ENCODE assay signal across 38 cellular contexts in genomic region chr9:71191708-71192107, GRCh38.
"Had no signal": no experiment of that assay in that cellular context is flagged by ENCODE, and none has a peak within 500 bp of the region (broad histone marks: within the 10 kb centered on the region; RNA-seq: fewer than 3 reads in every experiment).

No MANE protein-coding gene starts in this region.

- H3K36me3 ChIP-seq: adrenal gland, ascending aorta, brain microvascular endothelial cell, breast epithelium, cardiac muscle cell had no signal

- H3K27me3 ChIP-seq: adrenal gland, ascending aorta, body of pancreas, brain microvascular endothelial cell, breast epithelium, cardiac muscle cell had no signal

- H3K27me3 Mint-ChIP-seq: activated naive CD4-positive, alpha-beta T cell treated with anti-CD3 and anti-CD28 coated beads, Interleukin-2, amount 10 ng/mL, durations not matched to agents 7 days and 5 days; activated naive CD4-positive, alpha-beta T cell treated with anti-CD3 and anti-CD28 coated beads, Interleukin-2, amount 50 U/mL, for 24 hours; activated naive CD8-positive, alpha-beta T cell; activated naive CD8-positive, alpha-beta T cell treated with anti-CD3 and anti-CD28 coated beads for 36 hours; activated T-cell treated with anti-CD3 and anti-CD28 coated beads, Interleukin-2, amount 50 U/mL, for 24 hours; central memory CD8-positive, alpha-beta T cell had no signal

- ATAC-seq: activated naive CD4-positive, alpha-beta T cell treated with anti-CD3 and anti-CD28 coated beads, Interleukin-2, amount 50 U/mL, for 72 hours; activated naive CD8-positive, alpha-beta T cell treated with anti-CD3 and anti-CD28 coated beads, Interleukin-2, amount 50 U/mL, for 24 hours; activated T-cell treated with anti-CD3 and anti-CD28 coated beads, Interleukin-2, amount 50 U/mL, for 4 hours; activated T-cell treated with anti-CD3 and anti-CD28 coated beads, Interleukin-2, amount 50 U/mL, for 72 hours; activated T-helper 17 cell treated with anti-CD3 and anti-CD28 coated beads, Interleukin-2, amount 50 U/mL, for 72 hours; body of pancreas had no signal

- H3K9me3 Mint-ChIP-seq: activated naive CD8-positive, alpha-beta T cell treated with anti-CD3 and anti-CD28 coated beads, Interleukin-2, amount 50 U/mL, for 24 hours had no signal

- H3K27ac ChIP-seq: adrenal gland, ascending aorta, body of pancreas, brain microvascular endothelial cell, breast epithelium, cardiac muscle cell had no signal

- DNase-seq: activated effector memory CD4-positive, alpha-beta T cell treated with anti-CD3 and anti-CD28 coated beads, Interleukin-2, amount 50 U/mL, for 16 hours; activated effector memory CD4-positive, alpha-beta T cell treated with Interleukin-2 at 50 U/mL for 16 hours; activated gamma-delta T cell; activated gamma-delta T cell treated with Interleukin-2 at 50 U/mL for 16 hours; activated naive CD4-positive, alpha-beta T cell; activated naive CD4-positive, alpha-beta T cell treated with anti-CD3 and anti-CD28 coated beads for 36 hours; activated naive CD4-positive, alpha-beta T cell treated with anti-CD3 and anti-CD28 coated beads, Interleukin-2, amount 10 ng/mL, durations not matched to agents 7 days and 5 days; activated naive CD4-positive, alpha-beta T cell treated with anti-CD3 and anti-CD28 coated beads, Interleukin-2, amount 50 U/mL, for 16 hours; activated naive CD4-positive, alpha-beta T cell treated with Interleukin-2 at 50 U/mL for 16 hours; activated naive CD8-positive, alpha-beta T cell treated with anti-CD3 and anti-CD28 coated beads for 36 hours; activated naive CD8-positive, alpha-beta T cell treated with anti-CD3 and anti-CD28 coated beads, Interleukin-2, amount 10 ng/mL, durations not matched to agents 7 days and 5 days; activated naive CD8-positive, alpha-beta T cell treated with anti-CD3 and anti-CD28 coated beads, Interleukin-2, amount 50 U/mL, for 24 hours; activated T-cell treated with anti-CD3 and anti-CD28 coated beads, Interleukin-2, amount 50 U/mL, for 1 hour; activated T-cell treated with anti-CD3 and anti-CD28 coated beads, Interleukin-2, amount 50 U/mL, for 24 hours; activated T-cell treated with anti-CD3 and anti-CD28 coated beads, Interleukin-2, amount 50 U/mL, for 4 hours; activated T-cell treated with anti-CD3 and anti-CD28 coated beads, Interleukin-2, amount 50 U/mL, for 48 hours; activated T-cell treated with anti-CD3 and anti-CD28 coated beads, Interleukin-2, amount 50 U/mL, for 72 hours; adrenal gland; amniotic stem cell; amygdala; anterior cingulate cortex; aorta; body of pancreas; brain microvascular endothelial cell; caudate nucleus; central memory CD4-positive, alpha-beta T cell; cerebellar nuclear complex had no signal

- H3K4me1 Mint-ChIP-seq: activated naive CD4-positive, alpha-beta T cell treated with anti-CD3 and anti-CD28 coated beads, Interleukin-2, amount 10 ng/mL, durations not matched to agents 7 days and 5 days; activated naive CD4-positive, alpha-beta T cell treated with anti-CD3 and anti-CD28 coated beads, Interleukin-2, amount 50 U/mL, for 24 hours; activated naive CD8-positive, alpha-beta T cell treated with anti-CD3 and anti-CD28 coated beads for 36 hours; activated naive CD8-positive, alpha-beta T cell treated with anti-CD3 and anti-CD28 coated beads, Interleukin-2, amount 10 ng/mL, durations not matched to agents 7 days and 5 days; activated naive CD8-positive, alpha-beta T cell treated with anti-CD3 and anti-CD28 coated beads, Interleukin-2, amount 50 U/mL, for 24 hours; activated T-helper 17 cell treated with anti-CD3 and anti-CD28 coated beads, Interleukin-2, amount 50 U/mL, for 72 hours; brain; central memory CD8-positive, alpha-beta T cell had no signal

- H3K4me3 Mint-ChIP-seq: activated naive CD4-positive, alpha-beta T cell treated with anti-CD3 and anti-CD28 coated beads for 36 hours; activated naive CD4-positive, alpha-beta T cell treated with anti-CD3 and anti-CD28 coated beads, Interleukin-2, amount 10 ng/mL, durations not matched to agents 7 days and 5 days; activated naive CD4-positive, alpha-beta T cell treated with anti-CD3 and anti-CD28 coated beads, Interleukin-2, amount 50 U/mL, for 24 hours; activated naive CD8-positive, alpha-beta T cell; activated naive CD8-positive, alpha-beta T cell treated with anti-CD3 and anti-CD28 coated beads for 36 hours; activated naive CD8-positive, alpha-beta T cell treated with anti-CD3 and anti-CD28 coated beads, Interleukin-2, amount 10 ng/mL, durations not matched to agents 7 days and 5 days; activated naive CD8-positive, alpha-beta T cell treated with anti-CD3 and anti-CD28 coated beads, Interleukin-2, amount 50 U/mL, for 24 hours; activated T-cell treated with anti-CD3 and anti-CD28 coated beads, Interleukin-2, amount 50 U/mL, for 24 hours; activated T-cell treated with anti-CD3 and anti-CD28 coated beads, Interleukin-2, amount 50 U/mL, for 4 hours; activated T-cell treated with anti-CD3 and anti-CD28 coated beads, Interleukin-2, amount 50 U/mL, for 72 hours; activated T-helper 1 cell treated with anti-CD3 and anti-CD28 coated beads, Interleukin-12 subunit alpha, Interleukin-12 subunit beta, Interleukin-2, Interleukin-4 antibody, amounts not matched to agents 30 ng/mL and 10 ng/mL and 1 ng/mL, durations not matched to agents 14 hours and 24 hours and 36 hours; activated T-helper 17 cell treated with anti-CD3 and anti-CD28 coated beads, Interleukin-2, amount 50 U/mL, for 72 hours; brain; central memory CD8-positive, alpha-beta T cell had no signal

- H3K4me1 ChIP-seq: adrenal gland, ascending aorta, body of pancreas, breast epithelium had no signal

- H3K36me3 Mint-ChIP-seq: activated naive CD4-positive, alpha-beta T cell treated with anti-CD3 and anti-CD28 coated beads, Interleukin-2, amount 10 ng/mL, durations not matched to agents 7 days and 5 days; activated naive CD4-positive, alpha-beta T cell treated with anti-CD3 and anti-CD28 coated beads, Interleukin-2, amount 50 U/mL, for 24 hours; activated naive CD4-positive, alpha-beta T cell treated with anti-CD3 and anti-CD28 coated beads, Interleukin-2, amount 50 U/mL, for 72 hours; activated naive CD8-positive, alpha-beta T cell; activated naive CD8-positive, alpha-beta T cell treated with anti-CD3 and anti-CD28 coated beads for 36 hours; activated naive CD8-positive, alpha-beta T cell treated with anti-CD3 and anti-CD28 coated beads, Interleukin-2, amount 10 ng/mL, durations not matched to agents 7 days and 5 days; brain had no signal

- H3K4me3 ChIP-seq: adrenal gland, ascending aorta, body of pancreas, breast epithelium, cardiac muscle cell had no signal

- H3K27ac Mint-ChIP-seq: activated naive CD4-positive, alpha-beta T cell treated with anti-CD3 and anti-CD28 coated beads for 36 hours; activated naive CD4-positive, alpha-beta T cell treated with anti-CD3 and anti-CD28 coated beads, Interleukin-2, amount 10 ng/mL, durations not matched to agents 7 days and 5 days; activated naive CD4-positive, alpha-beta T cell treated with anti-CD3 and anti-CD28 coated beads, Interleukin-2, amount 50 U/mL, for 24 hours; activated naive CD4-positive, alpha-beta T cell treated with anti-CD3 and anti-CD28 coated beads, Interleukin-2, amount 50 U/mL, for 72 hours; activated naive CD8-positive, alpha-beta T cell; activated naive CD8-positive, alpha-beta T cell treated with anti-CD3 and anti-CD28 coated beads for 36 hours; activated naive CD8-positive, alpha-beta T cell treated with anti-CD3 and anti-CD28 coated beads, Interleukin-2, amount 10 ng/mL, durations not matched to agents 7 days and 5 days; activated naive CD8-positive, alpha-beta T cell treated with anti-CD3 and anti-CD28 coated beads, Interleukin-2, amount 50 U/mL, for 24 hours; activated T-cell treated with anti-CD3 and anti-CD28 coated beads, Interleukin-2, amount 50 U/mL, for 24 hours; activated T-cell treated with anti-CD3 and anti-CD28 coated beads, Interleukin-2, amount 50 U/mL, for 72 hours; activated T-helper 1 cell treated with anti-CD3 and anti-CD28 coated beads, Interleukin-12 subunit alpha, Interleukin-12 subunit beta, Interleukin-2, Interleukin-4 antibody, amounts not matched to agents 30 ng/mL and 10 ng/mL and 1 ng/mL, durations not matched to agents 14 hours and 24 hours and 36 hours; activated T-helper 17 cell treated with anti-CD3 and anti-CD28 coated beads, Interleukin-2, amount 50 U/mL, for 72 hours; activated T-helper 2 cell treated with anti-CD3 and anti-CD28 coated beads, Interferon-gamma antibody, Interleukin-2, Interleukin-4, amounts not matched to agents 10 μg/mL and 5 μg/mL and 100 μg/mL, durations not matched to agents 14 hours and 24 hours and 36 hours; brain had no signal
